14 cellular contexts compared by ENCODE assay signal in genomic region chr21:41431788-41432548, GRCh38. TPM values are rescaled to one million over a fixed set of nuclear protein-coding genes. Genes with fewer than 3 reads are reported as not detected.
DNase-seq lines count a peak whose midpoint lies in the region; ATAC-seq, FAIRE-seq and TF ChIP-seq lines count a peak whose summit lies in the region.
"Had no signal": no experiment of that assay in that cellular context is flagged by ENCODE, and none has a peak within 500 bp of the region (broad histone marks: within the 10 kb centered on the region; RNA-seq: fewer than 3 reads in every experiment).

No MANE protein-coding gene starts in this region.

- peaks cover 8% of the 10 kb centered on the region for H3K9me3 ChIP-seq in GM12878 (replicated peaks; ENCODE audit: control insufficient read depth, insufficient read depth, low read length)
- H3K9me3 ChIP-seq in HepG2 (ENCODE audit: low read length), result peaks cover 8% of the 10 kb centered on the region
- H3K9me3 ChIP-seq: sigmoid colon had no signal

- H3K9ac ChIP-seq in GM12878 (ENCODE audit: control insufficient read depth, insufficient read depth, low read length) (no peak overlapping the region; the same call in 1 of the 2 replicates), HepG2 (ENCODE audit: insufficient read depth, low read depth, low read length) (no peak overlapping the region)

- H3K36me3 ChIP-seq in GM12878 (ENCODE audit: control insufficient read depth in 2 of 2, insufficient read depth in 2 of 2, low read length in 1 of 2) (peaks cover 20 to 77% of the 10 kb centered on the region in 2 experiments), HepG2 (replicated peaks in 1 of 2; ENCODE audit: control insufficient read depth in 1 of 2, insufficient read depth in 2 of 2, low read length in 2 of 2) (no peaks in the 10 kb centered on the region)
- H3K36me3 ChIP-seq: HAP-1 had no signal

- POLR2A ChIA-PET in GM12878 (lab: Charles Lee) (interaction anchor here (0.9 to 3.2 kb wide), 3 partner anchors 27 to 69 kb away, joined by 3 to 15 read pairs (median 4); no protein-coding TSS in a partner anchor), HepG2 (lab: Yijun Ruan, JAX) (no interaction called here)

- peaks cover 34% of the 10 kb centered on the region for H4K20me1 ChIP-seq in GM12878 (ENCODE audit: control insufficient read depth, insufficient read depth)
- H4K20me1 ChIP-seq in HepG2 (ENCODE audit: insufficient read depth, low read length), result no peaks in the 10 kb centered on the region

- TF ChIP-seq RAD21 in GM12878 (IDR thresholded peaks at IDR 0.05; ENCODE audit: insufficient read depth, low read depth, low read length) (no peak), HepG2 (CRISPR knock-in tag; IDR thresholded peaks at IDR 0.05) (no peak)

- peaks cover 39% of the 10 kb centered on the region for H3K4me1 ChIP-seq in GM12878 (ENCODE audit: control insufficient read depth, insufficient read depth, low read length)
- H3K4me1 ChIP-seq in HepG2 (ENCODE audit: insufficient read depth, low read length), result no peaks in the 10 kb centered on the region
- H3K4me1 ChIP-seq: HAP-1 had no signal

- in situ Hi-C loops in GM12878 (cut with MboI) (no loop called here), HepG2 (cut with HindIII; ENCODE audit: extremely low pct_ligation_motif_present, low pct_unique_long_range_greater_than_20kb) (no loop called here)

- no TSS peak for BruUV-seq in GM12878 (replicated peaks; lab: Mats Ljungman, UMichigan)
- no TSS peak for BruUV-seq in HepG2 (replicated peaks; lab: Mats Ljungman, UMichigan)

- peak overlapping the region; percentile 76 for H3K4me2 ChIP-seq in GM12878 (ENCODE audit: control insufficient read depth, insufficient read depth)
- no peak overlapping the region for H3K4me2 ChIP-seq in HepG2 (ENCODE audit: low read depth, low read length)
- H3K4me2 ChIP-seq: PC-9 had no signal

- FAIRE-seq in GM12878 (lab: Jason Lieb, UNC), result no peak
- FAIRE-seq in HepG2 (lab: Jason Lieb, UNC), result no peak

- RAD21 ChIA-PET in GM12878 (lab: Charles Lee; ENCODE audit: unreplicated experiment), result interaction anchor here (1.0 to 2.7 kb wide), 3 partner anchors 9 to 149 kb away, joined by 4 to 11 read pairs (median 6); no protein-coding TSS in a partner anchor

- TF ChIP-seq POLR2A in GM12878 (IDR thresholded peaks at IDR 0.05; ENCODE audit: low read depth, low read length), result peak; percentile 67
- no peak for TF ChIP-seq POLR2A in HepG2 (IDR thresholded peaks at IDR 0.05; ENCODE audit: insufficient read depth in 1 of 2, low read depth in 2 of 2, low read length in 2 of 2)

- TF ChIP-seq CTCF in GM12878 (IDR thresholded peaks at IDR 0.05 in 2 of 3, conservative IDR thresholded peaks at IDR 0.05 in 1 of 3; ENCODE audit: control insufficient read depth in 2 of 3, extremely low read depth in 1 of 3, insufficient read depth in 1 of 3, low read depth in 3 of 3, low read length in 3 of 3), result no peak
- TF ChIP-seq CTCF in HepG2 (CRISPR knock-in tag; IDR thresholded peaks at IDR 0.05), result no peak

- intact Hi-C loops in GM12878 (cut with micrococcal nuclease; ENCODE audit: unreplicated experiment), result no loop called here
- intact Hi-C loops in HepG2 (cut with micrococcal nuclease; ENCODE audit: unreplicated experiment), result no loop called here

- H3K79me2 ChIP-seq in GM12878 (ENCODE audit: control insufficient read depth, insufficient read depth, low read length) (peaks cover 76% of the 10 kb centered on the region), HepG2 (ENCODE audit: insufficient read depth, low read length) (no peaks in the 10 kb centered on the region)

- DNase-seq in GM12878 (ENCODE audit: low read depth, low spot score), result peak; percentile 56
- no peak for DNase-seq in HepG2 (ENCODE audit: low spot score)
- no peak for DNase-seq in AG08395 (ENCODE audit: low spot score)
- DNase-seq in stimulated activated CD4-positive, alpha-beta T cell treated with anti-CD3 and anti-CD28 coated beads, Interleukin-4, amount 100 ng/mL, for 24 hours, result no peak
- DNase-seq: activated CD4-positive, alpha-beta memory T cell treated with anti-CD3 and anti-CD28 coated beads for 36 hours; left ventricle myocardium superior; PC-9; sigmoid colon; stimulated activated naive CD4-positive, alpha-beta T cell treated with Interleukin-2 at 50 U/mL for 16 hours had no signal

- no peaks in the 10 kb centered on the region for H3K27me3 ChIP-seq in GM12878 (replicated peaks in 1 of 2; ENCODE audit: control insufficient read depth in 2 of 2, insufficient read depth in 2 of 2, low read length in 1 of 2)
- no peaks in the 10 kb centered on the region for H3K27me3 ChIP-seq in HepG2 (ENCODE audit: control insufficient read depth in 1 of 2, insufficient read depth in 2 of 2, low read length in 2 of 2)
- H3K27me3 ChIP-seq: sigmoid colon had no signal

- no peak overlapping the region for H3K4me3 ChIP-seq in GM12878
- H3K4me3 ChIP-seq in HepG2 (replicated peaks in 1 of 3; ENCODE audit: insufficient read depth in 1 of 3, low read depth in 2 of 3, low read length in 3 of 3), result no peak overlapping the region
- H3K4me3 ChIP-seq: HAP-1, PC-9, sigmoid colon had no signal

- ATAC-seq in GM18502 (IDR thresholded peaks at IDR 0.05; ENCODE audit: poor library complexity, unreplicated experiment), result peak; percentile 78
- ATAC-seq in GM19438 (IDR thresholded peaks at IDR 0.05; ENCODE audit: low read depth, unreplicated experiment), result peak; percentile 70
- ATAC-seq in HG02981 (IDR thresholded peaks at IDR 0.05; ENCODE audit: unreplicated experiment), result peak; percentile 58
- ATAC-seq in GM12878, result peak; percentile 68
- ATAC-seq in HepG2, result no peak
- no peak for ATAC-seq in activated CD4-positive, CD25-positive, alpha-beta regulatory T cell treated with anti-CD3 and anti-CD28 coated beads, Interleukin-2, amount 50 U/mL, for 24 hours
- ATAC-seq: left ventricle myocardium superior had no signal

- 29% methylated on average over 16 of the region's 16 CpGs for WGBS in GM12878 (ENCODE audit: insufficient coverage, insufficient replicate concordance, low lambda C conversion rate, missing lambda C conversion rate)
- 80% methylated on average over 12 of the region's 16 CpGs for WGBS in HepG2 (ENCODE audit: low lambda C conversion rate)

- CTCF ChIA-PET in GM12878 (lab: Yijun Ruan, JAX), result interaction anchor here (0.6 to 3.7 kb wide), 6 partner anchors 14 to 149 kb away, joined by 3 to 15 read pairs (median 7); no protein-coding TSS in a partner anchor
- CTCF ChIA-PET in HepG2 (lab: Yijun Ruan, JAX; ENCODE audit: low intra/inter-chr PET ratio, low total read pairs), result no interaction called here

- SMC1A ChIA-PET in GM12878 (lab: Charles Lee; ENCODE audit: uncharacterized antibody, unreplicated experiment), result interaction anchor here (0.7 to 4.2 kb wide), 8 partner anchors 12 to 150 kb away, joined by 3 to 23 read pairs (median 4); no protein-coding TSS in a partner anchor

- H3K27ac ChIP-seq in GM12878 (ENCODE audit: control insufficient read depth, insufficient read depth) (peak overlapping the region; percentile 22; the same call in 1 of the 2 replicates), HepG2 (ENCODE audit: extremely low read length, insufficient read depth, low read length) (no peak overlapping the region)
- H3K27ac ChIP-seq: PC-9, sigmoid colon had no signal

- no peak overlapping the region for H2AFZ ChIP-seq in GM12878 (ENCODE audit: control insufficient read depth, low read depth, low read length)
- no peak overlapping the region for H2AFZ ChIP-seq in HepG2 (ENCODE audit: low read length)
- H2AFZ ChIP-seq: PC-9 had no signal

- TF ChIP-seq EP300 in GM12878 (IDR thresholded peaks at IDR 0.05; ENCODE audit: borderline replicate concordance in 1 of 2, control insufficient read depth in 1 of 2, low read depth in 2 of 2, low read length in 2 of 2) (peak in 1 of 2 experiments; percentile 29; a peak in 1 of 4 replicates), HepG2 (IDR thresholded peaks at IDR 0.05; ENCODE audit: low read depth in 2 of 2, low read length in 2 of 2) (no peak), HepG2 (CRISPR knock-in tag; IDR thresholded peaks at IDR 0.05; ENCODE audit: borderline replicate concordance) (no peak)

RNA-seq across cellular contexts. Expression of gene MX1, which starts 5.9 kb away (rescaled TPM):
- total RNA-seq in GM12878 (2013; cell fraction: nucleolus; rRNA removed), result 488 and 545 TPM in 2 replicates
- total RNA-seq in GM12878 (2014; rRNA removed), result 385 and 432 TPM in 2 replicates
- 354 and 364 TPM in 2 replicates for total RNA-seq in GM12878 (2014; rRNA removed; fragmentation: Illumina TruSeq; extraction: Trizol)
- 380 and 405 TPM in 2 replicates for total RNA-seq in GM12878 (2021)
- 255 TPM for polyA plus RNA-seq in GM12878 (2011; ENCODE audit: low read depth)
- 337 and 367 TPM in 2 replicates for polyA plus RNA-seq in GM12878 (2011; rRNA removed)
- 403 and 416 TPM in 2 replicates for polyA plus RNA-seq in GM12878 (2011; cell fraction: cytosol; rRNA removed)
- polyA plus RNA-seq in GM12878 (2011; cell fraction: nucleus; rRNA removed), result 596 and 625 TPM in 2 replicates
- polyA plus RNA-seq in GM12878 (2012), result 327 and 366 TPM in 2 replicates
- 293 and 352 TPM in 2 replicates for polyA plus RNA-seq in GM12878 (2014; fragmentation: Illumina TruSeq; extraction: Trizol)
- 10 to 100 TPM; 75.9 to 90.9 TPM for polyA plus RNA-seq in GM12878 (2014; fragmentation: Nextera tagmentation; extraction: Ambion mirVana)
- 308 and 311 TPM in 2 replicates for polyA plus RNA-seq in GM12878 (2014; rRNA removed)
- 100 to 1,000 TPM; 242 to 247 TPM for polyA plus RNA-seq in GM12878 (2016; fragmentation: Nextera tagmentation; extraction: Ambion mirVana)
- polyA minus RNA-seq in GM12878 (2011; rRNA and poly(A)+ RNA removed), result 680 and 808 TPM in 2 replicates
- 217 and 223 TPM in 2 replicates for polyA minus RNA-seq in GM12878 (2011; cell fraction: cytosol; rRNA and poly(A)+ RNA removed)
- 429 and 648 TPM in 2 replicates for polyA minus RNA-seq in GM12878 (2011; cell fraction: nucleus; rRNA and poly(A)+ RNA removed)
- total RNA-seq in HepG2 (2016; rRNA removed; fragmentation: Illumina TruSeq; extraction: Trizol), result 5.8 and 6.5 TPM in 2 replicates
- 0.91 and 1.5 TPM in 2 replicates for total RNA-seq in HepG2 (2016; cell fraction: cytosol; rRNA removed; fragmentation: Illumina TruSeq; extraction: Trizol; ENCODE audit: low read depth)
- total RNA-seq in HepG2 (2016; cell fraction: insoluble cytoplasmic fraction; rRNA removed; fragmentation: Illumina TruSeq; extraction: Trizol), result 4.7 and 6.3 TPM in 2 replicates
- total RNA-seq in HepG2 (2016; cell fraction: membrane; rRNA removed; fragmentation: Illumina TruSeq; extraction: Trizol), result 2.0 and 2.5 TPM in 2 replicates
- 5.1 and 6.0 TPM in 2 replicates for total RNA-seq in HepG2 (2016; cell fraction: nucleus; rRNA removed; fragmentation: Illumina TruSeq; extraction: Trizol)
- 2.6 and 4.1 TPM in 2 replicates for polyA plus RNA-seq in HepG2 (2011; rRNA removed)
- 1.9 and 3.3 TPM in 2 replicates for polyA plus RNA-seq in HepG2 (2011; cell fraction: cytosol; rRNA removed)
- polyA plus RNA-seq in HepG2 (2011; cell fraction: nucleus; rRNA removed), result 10.6 and 13.3 TPM in 2 replicates
- 3.1 and 3.2 TPM in 2 replicates for polyA plus RNA-seq in HepG2 (2012)
- 0.67 and 0.69 TPM in 2 replicates for polyA plus RNA-seq in HepG2 (2016; cell fraction: cytosol; fragmentation: Illumina TruSeq; extraction: Trizol; ENCODE audit: low read depth)
- polyA plus RNA-seq in HepG2 (2016; cell fraction: insoluble cytoplasmic fraction; fragmentation: Illumina TruSeq; extraction: Trizol; ENCODE audit: low read depth), result 4.3 and 4.6 TPM in 2 replicates
- 1.1 and 1.5 TPM in 2 replicates for polyA plus RNA-seq in HepG2 (2016; cell fraction: membrane; fragmentation: Illumina TruSeq; extraction: Trizol; ENCODE audit: low read depth)
- 6.6 and 7.4 TPM in 2 replicates for polyA plus RNA-seq in HepG2 (2016; cell fraction: nucleus; fragmentation: Illumina TruSeq; extraction: Trizol; ENCODE audit: insufficient read depth, low read depth)
- 6.7 and 7.0 TPM in 2 replicates for polyA minus RNA-seq in HepG2 (2011; rRNA and poly(A)+ RNA removed; ENCODE audit: low replicate concordance)
- polyA minus RNA-seq in HepG2 (2011; cell fraction: cytosol; rRNA and poly(A)+ RNA removed), result 2.9 and 4.3 TPM in 2 replicates
- 8.6 and 13.1 TPM in 2 replicates for polyA minus RNA-seq in HepG2 (2011; cell fraction: nucleus; rRNA and poly(A)+ RNA removed)

Comparison
In these comparisons a context has a peak if more than half of its experiments do, and no peak if none do; other contexts are left out.
1. ATAC-seq: peak in GM18502 (single experiment), GM19438 (single experiment), HG02981 (single experiment) and GM12878 (single experiment); none in HepG2 (single experiment) and activated CD4-positive, CD25-positive, alpha-beta regulatory T cell treated with anti-CD3 and anti-CD28 coated beads, Interleukin-2, amount 50 U/mL, for 24 hours (0 of 2).
2. RNA of gene MX1, which starts 5.9 kb away (total RNA-seq): 354 to 545 TPM in GM12878; 0.91 to 6.5 TPM in HepG2; every median in the first group is over 10 times any median in the second.